Comparison of ENCODE assay signal across 7 cellular contexts in the genomic region with DNA sequence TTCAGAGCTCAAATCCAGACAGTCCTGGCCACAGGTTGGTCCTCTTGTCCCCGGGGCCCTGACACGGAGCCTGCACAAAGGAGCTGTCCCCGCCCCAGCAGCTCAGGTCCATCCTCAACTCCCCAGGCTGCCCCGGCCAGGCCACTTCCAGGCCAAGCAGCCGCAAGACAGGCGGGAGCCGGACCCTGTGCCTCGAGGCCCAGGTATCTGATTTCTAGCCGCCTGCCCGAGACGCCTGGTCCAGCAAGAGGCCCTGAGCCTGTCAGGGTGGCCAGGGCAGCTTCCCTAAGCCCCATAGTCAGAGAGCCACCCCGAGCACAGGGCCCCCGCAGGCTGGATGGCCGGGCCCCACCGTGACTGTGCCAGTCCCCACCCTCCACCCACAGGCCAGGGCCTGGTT.
"Had no signal": no experiment of that assay in that cellular context is flagged by ENCODE, and none has a peak within 500 bp of the region (broad histone marks: within the 10 kb centered on the region; RNA-seq: fewer than 3 reads in every experiment).

No MANE protein-coding gene starts in this region.

- DNase-seq: IMR-90, KBM-7, KG1 had no signal

- FAIRE-seq: HepG2, HTR-8/SVneo, K562 had no signal

- ATAC-seq: HepG2, K562 had no signal

- H3K4me3 ChIP-seq: K562 had no signal

- H3K27ac ChIP-seq: HL-60 had no signal
